In the genomic region with DNA sequence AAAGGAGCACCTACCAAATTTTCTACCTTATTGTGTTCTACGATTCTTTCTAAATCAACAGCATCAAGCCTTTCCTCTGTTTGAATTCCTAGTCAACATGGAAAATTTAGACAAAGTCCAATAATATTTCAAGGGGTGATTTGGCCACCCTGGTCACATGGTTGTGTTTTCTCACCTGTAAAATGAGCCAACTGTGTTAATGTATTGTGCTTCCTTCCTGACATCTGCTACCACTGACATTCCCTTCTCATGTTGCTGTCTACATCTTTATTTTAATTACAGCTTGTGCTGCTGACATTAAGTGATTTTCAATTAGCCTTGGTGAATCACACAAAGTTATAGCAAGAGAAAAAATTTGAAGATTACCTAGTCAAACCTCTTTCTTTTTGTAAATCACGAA, we compare ENCODE assay signal across 24 cellular contexts.
"Had no signal": no experiment of that assay in that cellular context is flagged by ENCODE, and none has a peak within 500 bp of the region (broad histone marks: within the 10 kb centered on the region; RNA-seq: fewer than 3 reads in every experiment).

No MANE protein-coding gene starts in this region.

- DNase-seq: activated B cell treated with CpG ODN at 0.5 μM for 24 hours; activated CD4-positive, alpha-beta T cell treated with anti-CD3 and anti-CD28 coated beads for 1 hour; activated CD4-positive, alpha-beta T cell treated with anti-CD3 and anti-CD28 coated beads, Interleukin-2, amount 10 ng/mL, durations not matched to agents 24 days and 14 days; activated CD4-positive, alpha-beta T cell treated with anti-CD3 and anti-CD28 coated beads, Interleukin-2, amount 50 U/mL, for 48 hours; activated CD8-positive, alpha-beta memory T cell treated with anti-CD3 and anti-CD28 coated beads, Interleukin-2, amount 10 ng/mL, durations not matched to agents 7 days and 5 days; activated effector memory CD4-positive, alpha-beta T cell treated with Interleukin-2 at 50 U/mL for 16 hours; activated naive CD4-positive, alpha-beta T cell treated with Interleukin-2 at 50 U/mL for 16 hours; activated naive CD8-positive, alpha-beta T cell treated with anti-CD3 and anti-CD28 coated beads, Interleukin-2, amount 50 U/mL, for 24 hours; activated T-cell treated with anti-CD3 and anti-CD28 coated beads, Interleukin-2, amount 50 U/mL, for 24 hours; amniotic stem cell; body of pancreas; IMR-90; Kasumi-1; KBM-7; NCI-H1436 treated with DMSO at 0.1 percent for 48 hours; NCI-H187 treated with DMSO at 0.1 percent for 48 hours; NCI-H226; NCI-H526; PC-3; SHP77 treated with DMSO at 0.1 percent for 48 hours; T-cell; T-helper 2 cell; T1000 had no signal

- H3K27me3 ChIP-seq: ascending aorta, body of pancreas had no signal

- H3K27ac ChIP-seq: ascending aorta, body of pancreas had no signal

- H3K4me3 ChIP-seq: ascending aorta, body of pancreas had no signal

- H3K9me3 ChIP-seq: ascending aorta, body of pancreas had no signal

- H3K4me1 ChIP-seq: ascending aorta, body of pancreas had no signal

- H3K36me3 ChIP-seq: ascending aorta had no signal
